In genomic region chr5:132270706-132271105, GRCh38 we compare ENCODE assay signal across 25 cellular contexts. TPM values are rescaled to one million over a fixed set of nuclear protein-coding genes. Genes with fewer than 3 reads are reported as not detected.
DNase-seq lines count a peak whose midpoint lies in the region; ATAC-seq and TF ChIP-seq lines count a peak whose summit lies in the region.
"Had no signal": no experiment of that assay in that cellular context is flagged by ENCODE, and none has a peak within 500 bp of the region (broad histone marks: within the 10 kb centered on the region; RNA-seq: fewer than 3 reads in every experiment).

No MANE protein-coding gene starts in this region.

- no peak for ATAC-seq in upper lobe of left lung (ENCODE audit: low FRiP score in 2 of 2)
- ATAC-seq in lower lobe of right lung = no peak
- ATAC-seq: esophagus mucosa had no signal

- TF ChIP-seq CTCF in nephron (IDR thresholded peaks at IDR 0.05; ENCODE audit: unreplicated experiment in 3 of 3) (no peak), upper lobe of left lung (IDR thresholded peaks at IDR 0.05) (no peak), lower lobe of right lung (IDR thresholded peaks at IDR 0.05) (no peak)

- intact Hi-C loops in lower lobe of right lung (cut with DNase I) = no loop called here

- DNase-seq in activated CD8-positive, alpha-beta memory T cell treated with anti-CD3 and anti-CD28 coated beads, Interleukin-2, amount 50 U/mL, for 48 hours = peak; percentile 48
- no peak for DNase-seq in activated CD8-positive, alpha-beta memory T cell treated with anti-CD3 and anti-CD28 coated beads, Interleukin-2, amount 50 U/mL, for 4 hours
- DNase-seq in cerebellar cortex (ENCODE audit: low spot score) (peak; percentile 70), upper lobe of left lung (peak; percentile 11 to 61), NCI-H82 treated with DMSO at 0.1 percent for 48 hours (lab: John Stamatoyannopoulos, UW; ENCODE audit: unreplicated experiment) (no peak), lower lobe of right lung (no peak), GDM1 (lab: John Stamatoyannopoulos, UW) (no peak)
- DNase-seq: 8988T; AML-193; anterior cingulate cortex; central memory CD4-positive, alpha-beta T cell; COR-L47; GOT3; mesendoderm; naive B cell; NCI-H187 treated with DMSO at 0.1 percent for 48 hours; SHP77; small intestine; stimulated activated CD4-positive, alpha-beta T cell treated with anti-CD3 and anti-CD28 coated beads, Interleukin-2, amount 100 ng/mL, for 48 hours; stimulated activated naive CD4-positive, alpha-beta T cell treated with Interleukin-2 at 50 U/mL for 16 hours; SW 1271 had no signal

- no peak for TF ChIP-seq EP300 in upper lobe of left lung (IDR thresholded peaks at IDR 0.05)

- no peaks in the 10 kb centered on the region for H3K36me3 ChIP-seq in upper lobe of left lung
- no peaks in the 10 kb centered on the region for H3K36me3 ChIP-seq in lower lobe of right lung

- no peaks in the 10 kb centered on the region for H3K9me3 Mint-ChIP-seq in nephron
- H3K9me3 Mint-ChIP-seq: activated naive CD4-positive, alpha-beta T cell treated with anti-CD3 and anti-CD28 coated beads, Interleukin-2, amount 50 U/mL, for 24 hours had no signal

- H3K4me3 ChIP-seq in upper lobe of left lung (no peak overlapping the region), lower lobe of right lung (no peak overlapping the region)

- peak overlapping the region in 2 of 3 experiments; percentile 62 to 68 for H3K27ac Mint-ChIP-seq in nephron
- H3K27ac Mint-ChIP-seq: activated naive CD4-positive, alpha-beta T cell treated with anti-CD3 and anti-CD28 coated beads, Interleukin-2, amount 50 U/mL, for 24 hours had no signal

- 85 to 100% methylated on average over 4 to 6 of the region's 6 CpGs for WGBS in upper lobe of left lung, 2 donors

- H3K36me3 Mint-ChIP-seq in nephron (ENCODE audit: low read depth) = peaks cover 35% of the 10 kb centered on the region
- H3K36me3 Mint-ChIP-seq: activated naive CD4-positive, alpha-beta T cell treated with anti-CD3 and anti-CD28 coated beads, Interleukin-2, amount 50 U/mL, for 24 hours; naive B cell had no signal

- H3K27me3 ChIP-seq in upper lobe of left lung (no peaks in the 10 kb centered on the region), lower lobe of right lung (ENCODE audit: low read depth) (no peaks in the 10 kb centered on the region)

- H3K4me3 Mint-ChIP-seq in nephron = no peak overlapping the region

- no peaks in the 10 kb centered on the region for H3K27me3 Mint-ChIP-seq in nephron (ENCODE audit: low read depth)

- TF ChIP-seq POLR2A in upper lobe of left lung (IDR thresholded peaks at IDR 0.05) = no peak

- peaks cover 3 to 12% (median 7%) of the 10 kb centered on the region in 4 donors for H3K4me1 ChIP-seq in upper lobe of left lung
- H3K4me1 ChIP-seq in lower lobe of right lung = peaks cover 13% of the 10 kb centered on the region

- H3K9me3 ChIP-seq in upper lobe of left lung (no peaks in the 10 kb centered on the region), lower lobe of right lung (no peaks in the 10 kb centered on the region)

- no peak overlapping the region for H3K27ac ChIP-seq in upper lobe of left lung
- H3K27ac ChIP-seq in lower lobe of right lung = no peak overlapping the region
- H3K27ac ChIP-seq: HL-60 had no signal

- H3K4me1 Mint-ChIP-seq in nephron = peaks cover 65% of the 10 kb centered on the region

RNA-seq across cellular contexts. Expression of gene PDLIM4, which starts 13.2 kb away (rescaled TPM):
- total RNA-seq in upper lobe of left lung (10 to 100 TPM in 4 of 6 donors, 1 to 10 TPM in 2; 3.3 to 14.2 (median 10.6) TPM), lower lobe of right lung (6.7 TPM)

RNA-seq across cellular contexts. Expression of gene SLC22A4, which starts 23.5 kb away (rescaled TPM):
- total RNA-seq in upper lobe of left lung (10 to 100 TPM in 2 of 6 donors, 1 to 10 TPM in 4; 3.9 to 17.8 (median 8.1) TPM), lower lobe of right lung (8.5 TPM)

RNA-seq across cellular contexts. Expression of gene P4HA2, which starts 43.1 kb away (rescaled TPM):
- total RNA-seq in upper lobe of left lung = 10 to 100 TPM; 37.7 to 85.2 (median 57.5) TPM
- 75.7 TPM for total RNA-seq in lower lobe of right lung

Comparison
In these comparisons a context has a peak if more than half of its experiments do, and no peak if none do; other contexts are left out.
1. DNase-seq: peak in activated CD8-positive, alpha-beta memory T cell treated with anti-CD3 and anti-CD28 coated beads, Interleukin-2, amount 50 U/mL, for 48 hours (single experiment), cerebellar cortex (single experiment) and upper lobe of left lung (2 of 2); none in activated CD8-positive, alpha-beta memory T cell treated with anti-CD3 and anti-CD28 coated beads, Interleukin-2, amount 50 U/mL, for 4 hours (single experiment), NCI-H82 treated with DMSO at 0.1 percent for 48 hours (single experiment), lower lobe of right lung (single experiment) and GDM1 (single experiment).